ENCODE assay signal across 17 cellular contexts in genomic region chr16:23497543-23497868, GRCh38. TPM values are rescaled to one million over a fixed set of nuclear protein-coding genes. Genes with fewer than 3 reads are reported as not detected.
A peak's percentile ranks its signal among the peaks of the same experiment; 100 is the strongest.
DNase-seq lines count a peak whose midpoint lies in the region; ATAC-seq, FAIRE-seq and TF ChIP-seq lines count a peak whose summit lies in the region.
"Had no signal": no experiment of that assay in that cellular context is flagged by ENCODE, and none has a peak within 500 bp of the region (broad histone marks: within the 10 kb centered on the region; RNA-seq: fewer than 3 reads in every experiment).

No MANE protein-coding gene starts in this region.

- no peaks in the 10 kb centered on the region for H3K9me3 Mint-ChIP-seq in neural progenitor cell

- no peak overlapping the region for H3K4me3 ChIP-seq in liver (ENCODE audit: low read depth in 1 of 3, low read length in 3 of 3)
- H3K4me3 ChIP-seq in HepG2 (replicated peaks in 1 of 3; ENCODE audit: insufficient read depth in 1 of 3, low read depth in 2 of 3, low read length in 3 of 3), result no peak overlapping the region
- H3K4me3 ChIP-seq in neural progenitor cell, result no peak overlapping the region

- H3K4me2 ChIP-seq in HepG2 (ENCODE audit: low read depth, low read length), result no peak overlapping the region
- H3K4me2 ChIP-seq in neural progenitor cell, result no peak overlapping the region

- TF ChIP-seq POLR2A in HepG2 (IDR thresholded peaks at IDR 0.05; ENCODE audit: insufficient read depth in 1 of 2, low read depth in 2 of 2, low read length in 2 of 2), result no peak

- no peak for TF ChIP-seq EP300 in HepG2 (IDR thresholded peaks at IDR 0.05; ENCODE audit: low read depth in 2 of 2, low read length in 2 of 2)
- TF ChIP-seq EP300 in HepG2 (CRISPR knock-in tag; IDR thresholded peaks at IDR 0.05; ENCODE audit: borderline replicate concordance), result no peak

- ATAC-seq in HepG2, result no peak
- ATAC-seq in HG02610 (IDR thresholded peaks at IDR 0.05; ENCODE audit: unreplicated experiment), result no peak
- ATAC-seq: HCT116 had no signal

- H4K20me1 ChIP-seq in HepG2 (ENCODE audit: insufficient read depth, low read length) (peaks cover 56% of the 10 kb centered on the region), neural progenitor cell (ENCODE audit: low read depth) (peaks cover 100% of the 10 kb centered on the region)

- in situ Hi-C loops in HepG2 (cut with HindIII; ENCODE audit: extremely low pct_ligation_motif_present, low pct_unique_long_range_greater_than_20kb), result no loop called here

- H3K36me3 ChIP-seq in liver (ENCODE audit: control insufficient read depth in 4 of 4, insufficient read depth in 3 of 4, low read depth in 1 of 4, low read length in 3 of 4) (peaks cover 3 to 26% (median 19%) of the 10 kb centered on the region in 4 donors), HepG2 (replicated peaks in 1 of 2; ENCODE audit: control insufficient read depth in 1 of 2, insufficient read depth in 2 of 2, low read length in 2 of 2) (peaks cover 38 to 82% of the 10 kb centered on the region in 2 experiments), neural progenitor cell (peaks cover 4% of the 10 kb centered on the region)

- no peak for TF ChIP-seq RAD21 in liver (IDR thresholded peaks at IDR 0.05)
- no peak for TF ChIP-seq RAD21 in HepG2 (CRISPR knock-in tag; IDR thresholded peaks at IDR 0.05)

- intact Hi-C loops in HepG2 (cut with micrococcal nuclease; ENCODE audit: unreplicated experiment), result no loop called here

- H3K9me3 ChIP-seq in liver (ENCODE audit: control insufficient read depth in 4 of 4, low read length in 3 of 4) (no peaks in the 10 kb centered on the region), HepG2 (ENCODE audit: low read length) (no peaks in the 10 kb centered on the region), neural progenitor cell (ENCODE audit: low read depth) (no peaks in the 10 kb centered on the region)

- peaks cover 61% of the 10 kb centered on the region for H3K79me2 ChIP-seq in HepG2 (ENCODE audit: insufficient read depth, low read length)
- H3K79me2 ChIP-seq in neural progenitor cell (ENCODE audit: low read depth), result peaks cover 81% of the 10 kb centered on the region

- H3K4me3 Mint-ChIP-seq in neural progenitor cell, result no peak overlapping the region

- H3K4me1 Mint-ChIP-seq in neural progenitor cell, result peaks cover 11% of the 10 kb centered on the region

- H3F3A ChIP-seq in neural progenitor cell (ENCODE audit: low read depth), result no peaks in the 10 kb centered on the region

- H2AFZ ChIP-seq in HepG2 (ENCODE audit: low read length) (no peak overlapping the region), neural progenitor cell (replicated peaks) (no peak overlapping the region)

- POLR2A ChIA-PET in HepG2 (lab: Yijun Ruan, JAX), result interaction anchor here (1.6 kb wide), 1 partner anchor 43 kb away, joined by 4 read pairs; no protein-coding TSS in a partner anchor

- FAIRE-seq in HepG2 (lab: Jason Lieb, UNC) (no peak), RCC 7860 (lab: Jason Lieb, UNC) (no peak)

- CTCF ChIA-PET in HepG2 (lab: Yijun Ruan, JAX; ENCODE audit: low intra/inter-chr PET ratio, low total read pairs), result no interaction called here

- no peak for DNase-seq in HepG2 (ENCODE audit: low spot score)
- no peak for DNase-seq in epithelial cell of prostate (ENCODE audit: low read depth, low spot score)
- DNase-seq in neural progenitor cell (ENCODE audit: low spot score), result no peak
- DNase-seq in RCC 7860 (ENCODE audit: low spot score), result no peak
- DNase-seq in HuH-7 (ENCODE audit: low spot score), result no peak
- no peak for DNase-seq in NOMO-1 treated with DMSO at 0.1 percent for 48 hours (lab: John Stamatoyannopoulos, UW; ENCODE audit: unreplicated experiment)
- DNase-seq: AML-193; amniotic stem cell; effector memory CD4-positive, alpha-beta T cell; hypothalamus; KBM-7; NCI-H2029 treated with DMSO at 0.1 percent for 48 hours; NK-92 treated with Interleukin-12 subunit alpha and Interleukin-12 subunit beta, amount 100 ng/mL, for 24 hours; SW 1271 had no signal

- peak overlapping the region; percentile 23 for H3K27ac Mint-ChIP-seq in neural progenitor cell

- no TSS peak for BruUV-seq in HepG2 (replicated peaks; lab: Mats Ljungman, UMichigan)

- TF ChIP-seq CTCF in liver (IDR thresholded peaks at IDR 0.05; ENCODE audit: low read depth, low read length, missing input control) (no peak), HepG2 (CRISPR knock-in tag; IDR thresholded peaks at IDR 0.05) (no peak), neural progenitor cell (IDR thresholded peaks at IDR 0.05) (no peak)

- WGBS in liver, result 78% methylated on average over 6 of the region's 6 CpGs
- 96% methylated on average over 6 of the region's 6 CpGs for WGBS in HepG2 (ENCODE audit: low lambda C conversion rate)

- H3K9ac ChIP-seq in liver (ENCODE audit: low read depth in 1 of 2, low read length in 2 of 2), result no peak overlapping the region
- no peak overlapping the region for H3K9ac ChIP-seq in HepG2 (ENCODE audit: insufficient read depth, low read depth, low read length)
- H3K9ac ChIP-seq in neural progenitor cell, result no peak overlapping the region

- H3K4me1 ChIP-seq in liver (ENCODE audit: control insufficient read depth in 4 of 4, insufficient read depth in 4 of 4, low read length in 3 of 4) (peaks cover 6 to 22% (median 19%) of the 10 kb centered on the region in 4 donors), HepG2 (ENCODE audit: insufficient read depth, low read length) (peaks cover 23% of the 10 kb centered on the region), neural progenitor cell (peaks cover 3% of the 10 kb centered on the region)

- H3K27me3 Mint-ChIP-seq in neural progenitor cell (ENCODE audit: insufficient read depth, low read depth), result no peaks in the 10 kb centered on the region

- H3K36me3 Mint-ChIP-seq in neural progenitor cell, result peaks cover 13% of the 10 kb centered on the region

- H3K27me3 ChIP-seq in liver (ENCODE audit: control insufficient read depth in 4 of 4, insufficient read depth in 4 of 4, low read length in 3 of 4), result no peaks in the 10 kb centered on the region
- H3K27me3 ChIP-seq in HepG2 (ENCODE audit: control insufficient read depth in 1 of 2, insufficient read depth in 2 of 2, low read length in 2 of 2), result no peaks in the 10 kb centered on the region
- H3K27me3 ChIP-seq in neural progenitor cell, result no peaks in the 10 kb centered on the region

- H3K27ac ChIP-seq in liver (ENCODE audit: low read depth in 1 of 2, low read length in 2 of 2) (peak overlapping the region; percentile 49 to 52), HepG2 (ENCODE audit: extremely low read length, insufficient read depth, low read length) (no peak overlapping the region), epithelial cell of prostate (peak overlapping the region; percentile 74), neural progenitor cell (peak overlapping the region; percentile 20)

RNA-seq across cellular contexts. Expression of gene GGA2, which starts 12.8 kb away (rescaled TPM):
- 10 to 100 TPM; 21.0 to 23.9 TPM for total RNA-seq in liver
- polyA plus RNA-seq in liver, result 10 to 100 TPM in 1 of 2 donors, 1 to 10 TPM in 1; 8.4 to 11.1 TPM
- 69.8 and 93.1 TPM in 2 replicates for total RNA-seq in HepG2 (2016; rRNA removed; fragmentation: Illumina TruSeq; extraction: Trizol)
- total RNA-seq in HepG2 (2016; cell fraction: cytosol; rRNA removed; fragmentation: Illumina TruSeq; extraction: Trizol; ENCODE audit: low read depth), result 52.6 and 57.4 TPM in 2 replicates
- total RNA-seq in HepG2 (2016; cell fraction: insoluble cytoplasmic fraction; rRNA removed; fragmentation: Illumina TruSeq; extraction: Trizol), result 76.8 and 80.6 TPM in 2 replicates
- 41.5 and 45.8 TPM in 2 replicates for total RNA-seq in HepG2 (2016; cell fraction: membrane; rRNA removed; fragmentation: Illumina TruSeq; extraction: Trizol)
- 84.5 and 97.4 TPM in 2 replicates for total RNA-seq in HepG2 (2016; cell fraction: nucleus; rRNA removed; fragmentation: Illumina TruSeq; extraction: Trizol)
- 51.5 and 52.3 TPM in 2 replicates for polyA plus RNA-seq in HepG2 (2011; rRNA removed)
- polyA plus RNA-seq in HepG2 (2011; cell fraction: cytosol; rRNA removed), result 25.4 and 28.7 TPM in 2 replicates
- polyA plus RNA-seq in HepG2 (2011; cell fraction: nucleus; rRNA removed), result 184 and 204 TPM in 2 replicates
- 70.4 and 97.1 TPM in 2 replicates for polyA plus RNA-seq in HepG2 (2012)
- polyA plus RNA-seq in HepG2 (2016; cell fraction: cytosol; fragmentation: Illumina TruSeq; extraction: Trizol; ENCODE audit: low read depth), result 4.7 and 5.8 TPM in 2 replicates
- polyA plus RNA-seq in HepG2 (2016; cell fraction: insoluble cytoplasmic fraction; fragmentation: Illumina TruSeq; extraction: Trizol; ENCODE audit: low read depth), result 87.5 and 99.8 TPM in 2 replicates
- 11.1 and 11.7 TPM in 2 replicates for polyA plus RNA-seq in HepG2 (2016; cell fraction: membrane; fragmentation: Illumina TruSeq; extraction: Trizol; ENCODE audit: low read depth)
- polyA plus RNA-seq in HepG2 (2016; cell fraction: nucleus; fragmentation: Illumina TruSeq; extraction: Trizol; ENCODE audit: insufficient read depth, low read depth), result 238 and 249 TPM in 2 replicates
- polyA minus RNA-seq in HepG2 (2011; rRNA and poly(A)+ RNA removed; ENCODE audit: low replicate concordance), result 58.5 and 111 TPM in 2 replicates
- 31.9 and 47.6 TPM in 2 replicates for polyA minus RNA-seq in HepG2 (2011; cell fraction: cytosol; rRNA and poly(A)+ RNA removed)
- 134 and 143 TPM in 2 replicates for polyA minus RNA-seq in HepG2 (2011; cell fraction: nucleus; rRNA and poly(A)+ RNA removed)
- 139 and 180 TPM in 2 replicates for total RNA-seq in neural progenitor cell (ENCODE audit: low replicate concordance)

RNA-seq across cellular contexts. Expression of gene COG7, which starts 44.5 kb away (rescaled TPM):
- total RNA-seq in liver (10 to 100 TPM in 1 of 2 donors, 1 to 10 TPM in 1; 7.7 to 11.4 TPM), HepG2 (2016; rRNA removed; fragmentation: Illumina TruSeq; extraction: Trizol) (12.6 and 15.4 TPM in 2 replicates), neural progenitor cell (ENCODE audit: low replicate concordance) (19.1 and 21.6 TPM in 2 replicates)
- polyA plus RNA-seq in liver (1 to 10 TPM; 5.1 to 5.6 TPM), HepG2 (2011; rRNA removed) (51.0 and 54.5 TPM in 2 replicates)
- 9.2 and 9.5 TPM in 2 replicates for total RNA-seq in HepG2 (2016; cell fraction: cytosol; rRNA removed; fragmentation: Illumina TruSeq; extraction: Trizol; ENCODE audit: low read depth)
- 14.1 and 14.7 TPM in 2 replicates for total RNA-seq in HepG2 (2016; cell fraction: insoluble cytoplasmic fraction; rRNA removed; fragmentation: Illumina TruSeq; extraction: Trizol)
- total RNA-seq in HepG2 (2016; cell fraction: membrane; rRNA removed; fragmentation: Illumina TruSeq; extraction: Trizol), result 8.1 and 9.4 TPM in 2 replicates
- total RNA-seq in HepG2 (2016; cell fraction: nucleus; rRNA removed; fragmentation: Illumina TruSeq; extraction: Trizol), result 16.3 and 18.0 TPM in 2 replicates
- 32.5 and 55.6 TPM in 2 replicates for polyA plus RNA-seq in HepG2 (2011; cell fraction: cytosol; rRNA removed)
- 105 and 118 TPM in 2 replicates for polyA plus RNA-seq in HepG2 (2011; cell fraction: nucleus; rRNA removed)
- 18.4 and 20.0 TPM in 2 replicates for polyA plus RNA-seq in HepG2 (2012)
- 1.5 and 2.3 TPM in 2 replicates for polyA plus RNA-seq in HepG2 (2016; cell fraction: cytosol; fragmentation: Illumina TruSeq; extraction: Trizol; ENCODE audit: low read depth)
- 22.3 and 23.7 TPM in 2 replicates for polyA plus RNA-seq in HepG2 (2016; cell fraction: insoluble cytoplasmic fraction; fragmentation: Illumina TruSeq; extraction: Trizol; ENCODE audit: low read depth)
- 3.7 and 4.9 TPM in 2 replicates for polyA plus RNA-seq in HepG2 (2016; cell fraction: membrane; fragmentation: Illumina TruSeq; extraction: Trizol; ENCODE audit: low read depth)
- polyA plus RNA-seq in HepG2 (2016; cell fraction: nucleus; fragmentation: Illumina TruSeq; extraction: Trizol; ENCODE audit: insufficient read depth, low read depth), result 47.6 and 49.5 TPM in 2 replicates
- 44.8 and 70.9 TPM in 2 replicates for polyA minus RNA-seq in HepG2 (2011; rRNA and poly(A)+ RNA removed; ENCODE audit: low replicate concordance)
- 14.6 and 17.4 TPM in 2 replicates for polyA minus RNA-seq in HepG2 (2011; cell fraction: cytosol; rRNA and poly(A)+ RNA removed)
- 42.8 and 50.6 TPM in 2 replicates for polyA minus RNA-seq in HepG2 (2011; cell fraction: nucleus; rRNA and poly(A)+ RNA removed)

RNA-seq across cellular contexts. Expression of gene EARS2, which starts 59.6 kb away (rescaled TPM):
- total RNA-seq in liver (10 to 100 TPM; 17.2 to 31.0 TPM), HepG2 (2016; rRNA removed; fragmentation: Illumina TruSeq; extraction: Trizol) (80.4 and 84.2 TPM in 2 replicates), neural progenitor cell (ENCODE audit: low replicate concordance) (19.7 and 38.9 TPM in 2 replicates)
- polyA plus RNA-seq in liver (10 to 100 TPM; 11.6 to 22.1 TPM), HepG2 (2011; rRNA removed) (49.4 and 54.7 TPM in 2 replicates)
- total RNA-seq in HepG2 (2016; cell fraction: cytosol; rRNA removed; fragmentation: Illumina TruSeq; extraction: Trizol; ENCODE audit: low read depth), result 18.1 and 20.7 TPM in 2 replicates
- 79.1 and 84.4 TPM in 2 replicates for total RNA-seq in HepG2 (2016; cell fraction: insoluble cytoplasmic fraction; rRNA removed; fragmentation: Illumina TruSeq; extraction: Trizol)
- total RNA-seq in HepG2 (2016; cell fraction: membrane; rRNA removed; fragmentation: Illumina TruSeq; extraction: Trizol), result 44.8 and 49.7 TPM in 2 replicates
- total RNA-seq in HepG2 (2016; cell fraction: nucleus; rRNA removed; fragmentation: Illumina TruSeq; extraction: Trizol), result 64.8 and 79.0 TPM in 2 replicates
- 41.5 and 46.7 TPM in 2 replicates for polyA plus RNA-seq in HepG2 (2011; cell fraction: cytosol; rRNA removed)
- polyA plus RNA-seq in HepG2 (2011; cell fraction: nucleus; rRNA removed), result 131 and 162 TPM in 2 replicates
- 27.0 and 35.2 TPM in 2 replicates for polyA plus RNA-seq in HepG2 (2012)
- polyA plus RNA-seq in HepG2 (2016; cell fraction: cytosol; fragmentation: Illumina TruSeq; extraction: Trizol; ENCODE audit: low read depth), result 8.2 and 10.2 TPM in 2 replicates
- 69.7 and 75.5 TPM in 2 replicates for polyA plus RNA-seq in HepG2 (2016; cell fraction: insoluble cytoplasmic fraction; fragmentation: Illumina TruSeq; extraction: Trizol; ENCODE audit: low read depth)
- polyA plus RNA-seq in HepG2 (2016; cell fraction: membrane; fragmentation: Illumina TruSeq; extraction: Trizol; ENCODE audit: low read depth), result 20.9 and 22.2 TPM in 2 replicates
- polyA plus RNA-seq in HepG2 (2016; cell fraction: nucleus; fragmentation: Illumina TruSeq; extraction: Trizol; ENCODE audit: insufficient read depth, low read depth), result 59.4 and 64.9 TPM in 2 replicates
- polyA minus RNA-seq in HepG2 (2011; rRNA and poly(A)+ RNA removed; ENCODE audit: low replicate concordance), result 142 and 329 TPM in 2 replicates
- polyA minus RNA-seq in HepG2 (2011; cell fraction: cytosol; rRNA and poly(A)+ RNA removed), result 36.3 and 43.7 TPM in 2 replicates
- polyA minus RNA-seq in HepG2 (2011; cell fraction: nucleus; rRNA and poly(A)+ RNA removed), result 112 and 117 TPM in 2 replicates
